ENCODE assay signal across 8 cellular contexts in genomic region chr13:44050450-44051063, GRCh38.
DNase-seq lines count a peak whose midpoint lies in the region; ATAC-seq and TF ChIP-seq lines count a peak whose summit lies in the region.

No MANE protein-coding gene starts in this region.

- no peak overlapping the region for H3K4me3 ChIP-seq in A673 (ENCODE audit: low read depth, low read length, poor library complexity, severe bottlenecking)
- H3K4me3 ChIP-seq in esophagus squamous epithelium: no peak overlapping the region

- peak; percentile 72 for TF ChIP-seq CTCF in A673 (conservative IDR thresholded peaks at IDR 0.05; ENCODE audit: low read depth, low read length)
- TF ChIP-seq CTCF in GM10266 (IDR thresholded peaks at IDR 0.05; ENCODE audit: control insufficient read depth, insufficient read depth, low read depth, missing control alignments): peak; percentile 43
- TF ChIP-seq CTCF in esophagus squamous epithelium (IDR thresholded peaks at IDR 0.05): peak; percentile 41 to 85 (median 72)

- H3K9me3 ChIP-seq in A673 (ENCODE audit: low read depth, low read length, poor library complexity, severe bottlenecking) (no peaks in the 10 kb centered on the region), esophagus squamous epithelium (no peaks in the 10 kb centered on the region)

- H3K36me3 ChIP-seq in A673 (ENCODE audit: insufficient read depth, low read length, poor library complexity, severe bottlenecking) (no peaks in the 10 kb centered on the region), esophagus squamous epithelium (no peaks in the 10 kb centered on the region)

- H3K27me3 ChIP-seq in A673 (replicated peaks; ENCODE audit: insufficient read depth, low read depth, low read length, poor library complexity): peaks cover 5% of the 10 kb centered on the region
- H3K27me3 ChIP-seq in esophagus squamous epithelium: peaks cover 0 to 8% (median 0%) of the 10 kb centered on the region in 4 donors

- CTCF ChIA-PET in A673 (lab: Charles Lee): no interaction called here
- CTCF ChIA-PET in activated CD4-positive, alpha-beta T cell treated with anti-CD3 and anti-CD28 coated beads for 36 hours (lab: Charles Lee): interaction anchor here (0.6 to 1.0 kb wide), 4 partner anchors 109 to 1746 kb away, joined by 3 to 6 read pairs (median 3); no protein-coding TSS in a partner anchor

- H3K27ac ChIP-seq in A673 (ENCODE audit: low read depth, low read length, poor library complexity, severe bottlenecking) (no peak overlapping the region), esophagus squamous epithelium (no peak overlapping the region)

- POLR2A ChIA-PET in A673 (lab: Charles Lee; ENCODE audit: low non-redundant PET): no interaction called here
- POLR2A ChIA-PET in activated CD4-positive, alpha-beta T cell treated with anti-CD3 and anti-CD28 coated beads for 36 hours (lab: Charles Lee): no interaction called here

- no peaks in the 10 kb centered on the region for H3K9me3 Mint-ChIP-seq in activated CD4-positive, alpha-beta T cell treated with anti-CD3 and anti-CD28 coated beads for 36 hours (ENCODE audit: low read depth)

- H3K36me3 Mint-ChIP-seq in activated CD4-positive, alpha-beta T cell treated with anti-CD3 and anti-CD28 coated beads for 36 hours (ENCODE audit: low read depth): no peaks in the 10 kb centered on the region

- DNase-seq in A673 (ENCODE audit: low spot score) (peak; percentile 36), GM10266 (ENCODE audit: extremely low spot score) (peak; percentile 18), OCI-M1 (lab: John Stamatoyannopoulos, UW) (peak; percentile 65), esophagus squamous epithelium (lab: John Stamatoyannopoulos, UW) (no peak), retina (peak; percentile 24), NCI-H2029 treated with DMSO at 0.1 percent for 48 hours (lab: John Stamatoyannopoulos, UW) (no peak)
- DNase-seq in activated CD4-positive, alpha-beta T cell treated with anti-CD3 and anti-CD28 coated beads for 36 hours: no peak

- ATAC-seq in activated CD4-positive, alpha-beta T cell treated with anti-CD3 and anti-CD28 coated beads for 36 hours: no peak
- ATAC-seq in GM21723 (IDR thresholded peaks at IDR 0.05; ENCODE audit: unreplicated experiment): no peak

- no TSS peak for BruUV-seq in A673 (replicated peaks; lab: Mats Ljungman, UMichigan)

- H3K4me1 ChIP-seq in A673 (ENCODE audit: insufficient read depth, low read length, poor library complexity, severe bottlenecking) (no peaks in the 10 kb centered on the region), esophagus squamous epithelium (peaks cover 0 to 3% (median 0%) of the 10 kb centered on the region in 3 donors)

- no peak overlapping the region for H3K27ac Mint-ChIP-seq in activated CD4-positive, alpha-beta T cell treated with anti-CD3 and anti-CD28 coated beads for 36 hours

- H3K4me1 Mint-ChIP-seq in activated CD4-positive, alpha-beta T cell treated with anti-CD3 and anti-CD28 coated beads for 36 hours: peaks cover 4% of the 10 kb centered on the region

- WGBS in esophagus squamous epithelium, 2 donors: 18 to 23% methylated on average over 3 of the region's 3 CpGs

- intact Hi-C loops in A673 (cut with micrococcal nuclease; ENCODE audit: unreplicated experiment) (loop anchor here (1.0 kb wide), 1 partner anchor 387 kb away; no protein-coding TSS in a partner anchor), esophagus squamous epithelium (cut with DNase I) (loop anchor here (10.0 kb wide), 1 partner anchor 374 kb away; no protein-coding TSS in a partner anchor)
- intact Hi-C loops in activated CD4-positive, alpha-beta T cell treated with anti-CD3 and anti-CD28 coated beads for 36 hours (cut with DNase I, micrococcal nuclease): loop anchor here (1.0 to 5.0 kb wide), 4 partner anchors 92 to 421 kb away; no protein-coding TSS in a partner anchor

- no peak overlapping the region for H3K4me3 Mint-ChIP-seq in activated CD4-positive, alpha-beta T cell treated with anti-CD3 and anti-CD28 coated beads for 36 hours

- H3K27me3 Mint-ChIP-seq in activated CD4-positive, alpha-beta T cell treated with anti-CD3 and anti-CD28 coated beads for 36 hours: peaks cover 25% of the 10 kb centered on the region

- no peak for TF ChIP-seq POLR2A in esophagus squamous epithelium (IDR thresholded peaks at IDR 0.05)

Comparison
In these comparisons a context has a peak if more than half of its experiments do, and no peak if none do; other contexts are left out.
1. DNase-seq: peak in A673 (single experiment), GM10266 (single experiment), OCI-M1 (single experiment) and retina (single experiment); none in esophagus squamous epithelium (single experiment), activated CD4-positive, alpha-beta T cell treated with anti-CD3 and anti-CD28 coated beads for 36 hours (single experiment) and NCI-H2029 treated with DMSO at 0.1 percent for 48 hours (single experiment).
2. Peak in every context shown above with its lines, with median percentiles within 50 percentile points of each other: CTCF ChIP-seq.